In the genomic region with DNA sequence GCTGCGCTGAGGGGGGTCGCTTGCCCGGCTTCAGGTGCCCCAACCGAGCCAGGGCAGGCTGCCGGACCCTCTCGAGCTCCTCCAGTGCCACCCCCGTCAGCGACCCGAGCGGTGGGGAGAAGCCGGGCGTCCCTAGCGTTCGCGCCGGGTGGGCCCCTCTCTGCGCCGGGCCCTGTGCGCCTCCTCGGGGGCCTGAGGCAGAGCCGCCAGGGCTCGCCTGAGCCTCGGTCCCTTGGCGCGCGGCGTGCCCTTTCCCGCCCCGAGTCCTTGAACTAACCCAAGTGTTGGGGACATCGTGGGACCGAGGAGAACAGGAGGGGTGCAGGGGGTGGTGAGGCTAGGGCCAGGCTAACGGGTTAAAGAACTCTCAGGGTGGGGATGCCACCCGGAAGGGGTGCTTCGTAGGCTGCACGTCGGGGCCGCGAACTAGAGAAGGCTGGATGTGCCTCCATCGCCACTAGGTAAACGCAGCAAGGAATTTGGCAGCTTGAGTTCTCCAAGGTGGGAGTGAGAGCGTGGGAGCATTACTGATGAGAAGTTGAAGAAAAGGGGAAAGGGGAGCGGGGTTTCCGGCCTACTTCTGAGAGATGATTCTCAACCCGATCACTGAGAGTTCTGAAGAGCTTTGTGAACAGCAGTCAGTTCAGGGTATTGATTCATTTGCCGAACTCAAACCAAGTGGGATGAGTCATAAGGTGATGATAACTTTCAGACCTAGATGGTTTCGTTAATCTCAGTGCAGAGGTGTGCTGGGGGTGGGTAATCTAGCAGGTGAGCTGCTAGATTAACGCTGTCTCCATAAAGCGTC, we compare ENCODE assay signal across 8 cellular contexts. TPM values are rescaled to one million over a fixed set of nuclear protein-coding genes. Genes with fewer than 3 reads are reported as not detected.
A peak's percentile ranks its signal among the peaks of the same experiment; 100 is the strongest.
DNase-seq lines count a peak whose midpoint lies in the region; ATAC-seq lines count a peak whose summit lies in the region.

No MANE protein-coding gene starts in this region.

- H3K36me3 Mint-ChIP-seq in activated CD4-positive, alpha-beta T cell treated with anti-CD3 and anti-CD28 coated beads, Interleukin-2, amount 10 ng/mL, durations not matched to agents 24 days and 14 days (ENCODE audit: low read depth), result peaks cover 27% of the 10 kb centered on the region

- peaks cover 25% of the 10 kb centered on the region for H3K4me1 Mint-ChIP-seq in activated CD4-positive, alpha-beta T cell treated with anti-CD3 and anti-CD28 coated beads, Interleukin-2, amount 10 ng/mL, durations not matched to agents 24 days and 14 days

- DNase-seq in NCI-H1105 treated with DMSO at 0.1 percent for 48 hours (lab: John Stamatoyannopoulos, UW) (peak; percentile 16), dermis blood vessel endothelial cell (peak; percentile 51), lung microvascular endothelial cell (ENCODE audit: low read depth in 2 of 2) (peak; percentile 7 to 48), GF-D8 (lab: John Stamatoyannopoulos, UW) (no peak)
- DNase-seq in activated CD4-positive, alpha-beta T cell treated with anti-CD3 and anti-CD28 coated beads, Interleukin-2, amount 10 ng/mL, durations not matched to agents 24 days and 14 days, result peak; percentile 88
- DNase-seq in stimulated activated CD8-positive, alpha-beta memory T cell treated with anti-CD3 and anti-CD28 coated beads, Interleukin-12 subunit alpha, Interleukin-12 subunit beta, amount 100 ng/mL, for 1 hour (ENCODE audit: low read depth), result peak; percentile 36

- no peaks in the 10 kb centered on the region for H3K9me3 Mint-ChIP-seq in activated CD4-positive, alpha-beta T cell treated with anti-CD3 and anti-CD28 coated beads, Interleukin-2, amount 10 ng/mL, durations not matched to agents 24 days and 14 days

- peak overlapping the region; percentile 98 for H3K27ac Mint-ChIP-seq in activated CD4-positive, alpha-beta T cell treated with anti-CD3 and anti-CD28 coated beads, Interleukin-2, amount 10 ng/mL, durations not matched to agents 24 days and 14 days

- ATAC-seq in GM18519 (IDR thresholded peaks at IDR 0.05; ENCODE audit: low FRiP score, unreplicated experiment) (peak; percentile 12), HG02623 (IDR thresholded peaks at IDR 0.05; ENCODE audit: unreplicated experiment) (peak; percentile 10)

- no peaks in the 10 kb centered on the region for H3K27me3 Mint-ChIP-seq in activated CD4-positive, alpha-beta T cell treated with anti-CD3 and anti-CD28 coated beads, Interleukin-2, amount 10 ng/mL, durations not matched to agents 24 days and 14 days

- H3K4me3 Mint-ChIP-seq in activated CD4-positive, alpha-beta T cell treated with anti-CD3 and anti-CD28 coated beads, Interleukin-2, amount 10 ng/mL, durations not matched to agents 24 days and 14 days, result peak overlapping the region; percentile 95

- intact Hi-C loops in activated CD4-positive, alpha-beta T cell treated with anti-CD3 and anti-CD28 coated beads, Interleukin-2, amount 10 ng/mL, durations not matched to agents 24 days and 14 days (cut with micrococcal nuclease), result loop anchor here (1.0 to 5.0 kb wide), 5 partner anchors 8 to 818 kb away; a partner anchor contains a TSS

RNA-seq across cellular contexts. Expression of a gene that starts 0.6 kb away (rescaled TPM):
- total RNA-seq in activated CD4-positive, alpha-beta T cell treated with anti-CD3 and anti-CD28 coated beads, Interleukin-2, amount 10 ng/mL, durations not matched to agents 24 days and 14 days, result 79.5 and 84.1 TPM in 2 replicates
- total RNA-seq in dermis blood vessel endothelial cell, result 60.8 and 86.6 TPM in 2 replicates
- total RNA-seq in lung microvascular endothelial cell, result 86.5 and 116 TPM in 2 replicates

RNA-seq across cellular contexts. Expression of a gene that starts 48.3 kb away (rescaled TPM):
- total RNA-seq in activated CD4-positive, alpha-beta T cell treated with anti-CD3 and anti-CD28 coated beads, Interleukin-2, amount 10 ng/mL, durations not matched to agents 24 days and 14 days, result 151 and 154 TPM in 2 replicates
- total RNA-seq in dermis blood vessel endothelial cell (145 and 146 TPM in 2 replicates), lung microvascular endothelial cell (104 and 115 TPM in 2 replicates)
